Comparison of ENCODE assay signal across 2 cellular contexts in the genomic region with DNA sequence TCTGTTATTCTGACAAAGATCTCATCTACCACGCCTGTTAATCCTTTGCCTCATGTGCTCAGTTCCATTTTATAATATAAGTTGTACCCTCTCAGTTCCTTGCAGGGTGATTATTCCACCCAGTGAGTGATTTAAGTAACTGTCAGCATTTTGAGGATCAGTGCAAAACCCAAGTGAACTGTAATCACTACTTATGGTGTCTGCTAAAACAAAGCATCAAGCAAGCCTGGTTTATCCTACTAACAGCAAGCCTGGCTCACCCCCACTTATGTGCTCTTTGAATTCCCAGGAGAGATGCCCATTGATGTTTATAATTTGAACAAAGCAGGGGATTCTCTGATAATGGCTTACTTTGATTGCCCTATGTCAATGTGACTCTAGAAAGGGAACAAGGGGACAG.
TF ChIP-seq lines count a peak whose summit lies in the region.

No MANE protein-coding gene starts in this region.

TF ChIP-seq in IMR-90, 13 proteins besides CTCF, POLR2A, EP300 and RAD21:
- TF ChIP-seq, protein P1, sequence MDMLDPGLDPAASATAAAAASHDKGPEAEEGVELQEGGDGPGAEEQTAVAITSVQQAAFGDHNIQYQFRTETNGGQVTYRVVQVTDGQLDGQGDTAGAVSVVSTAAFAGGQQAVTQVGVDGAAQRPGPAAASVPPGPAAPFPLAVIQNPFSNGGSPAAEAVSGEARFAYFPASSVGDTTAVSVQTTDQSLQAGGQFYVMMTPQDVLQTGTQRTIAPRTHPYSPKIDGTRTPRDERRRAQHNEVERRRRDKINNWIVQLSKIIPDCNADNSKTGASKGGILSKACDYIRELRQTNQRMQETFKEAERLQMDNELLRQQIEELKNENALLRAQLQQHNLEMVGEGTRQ (IDR thresholded peaks at IDR 0.05; ENCODE audit: low read depth, low read length), result no peak
- 0 out of 2 replicates have a peak, but pooled peaks have one; percentile 10 for TF ChIP-seq MAFK (IDR thresholded peaks at IDR 0.05; ENCODE audit: low read depth, low read length)

TF ChIP-seq in neural cell, 6 proteins besides CTCF, POLR2A, EP300 and RAD21:
- no peak for TF ChIP-seq TAF1 (IDR thresholded peaks at IDR 0.05; ENCODE audit: low read depth)
- TF ChIP-seq POLR2AphosphoS5 (IDR thresholded peaks at IDR 0.05), result peak; percentile 81
- TF ChIP-seq SMC3 (conservative IDR thresholded peaks at IDR 0.05; ENCODE audit: poor library complexity), result peak; percentile 41
- TF ChIP-seq EZH2 (IDR thresholded peaks at IDR 0.05; ENCODE audit: borderline replicate concordance, insufficient read depth, low read length, poor library complexity, severe bottlenecking), result no peak
- TF ChIP-seq MXI1 (conservative IDR thresholded peaks at IDR 0.05; ENCODE audit: poor library complexity, severe bottlenecking), result peak; percentile 45
- TF ChIP-seq, protein P2, sequence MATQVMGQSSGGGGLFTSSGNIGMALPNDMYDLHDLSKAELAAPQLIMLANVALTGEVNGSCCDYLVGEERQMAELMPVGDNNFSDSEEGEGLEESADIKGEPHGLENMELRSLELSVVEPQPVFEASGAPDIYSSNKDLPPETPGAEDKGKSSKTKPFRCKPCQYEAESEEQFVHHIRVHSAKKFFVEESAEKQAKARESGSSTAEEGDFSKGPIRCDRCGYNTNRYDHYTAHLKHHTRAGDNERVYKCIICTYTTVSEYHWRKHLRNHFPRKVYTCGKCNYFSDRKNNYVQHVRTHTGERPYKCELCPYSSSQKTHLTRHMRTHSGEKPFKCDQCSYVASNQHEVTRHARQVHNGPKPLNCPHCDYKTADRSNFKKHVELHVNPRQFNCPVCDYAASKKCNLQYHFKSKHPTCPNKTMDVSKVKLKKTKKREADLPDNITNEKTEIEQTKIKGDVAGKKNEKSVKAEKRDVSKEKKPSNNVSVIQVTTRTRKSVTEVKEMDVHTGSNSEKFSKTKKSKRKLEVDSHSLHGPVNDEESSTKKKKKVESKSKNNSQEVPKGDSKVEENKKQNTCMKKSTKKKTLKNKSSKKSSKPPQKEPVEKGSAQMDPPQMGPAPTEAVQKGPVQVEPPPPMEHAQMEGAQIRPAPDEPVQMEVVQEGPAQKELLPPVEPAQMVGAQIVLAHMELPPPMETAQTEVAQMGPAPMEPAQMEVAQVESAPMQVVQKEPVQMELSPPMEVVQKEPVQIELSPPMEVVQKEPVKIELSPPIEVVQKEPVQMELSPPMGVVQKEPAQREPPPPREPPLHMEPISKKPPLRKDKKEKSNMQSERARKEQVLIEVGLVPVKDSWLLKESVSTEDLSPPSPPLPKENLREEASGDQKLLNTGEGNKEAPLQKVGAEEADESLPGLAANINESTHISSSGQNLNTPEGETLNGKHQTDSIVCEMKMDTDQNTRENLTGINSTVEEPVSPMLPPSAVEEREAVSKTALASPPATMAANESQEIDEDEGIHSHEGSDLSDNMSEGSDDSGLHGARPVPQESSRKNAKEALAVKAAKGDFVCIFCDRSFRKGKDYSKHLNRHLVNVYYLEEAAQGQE (IDR thresholded peaks at IDR 0.05; ENCODE audit: borderline replicate concordance), result no peak
